Comparison of ENCODE assay signal across 8 cellular contexts in the genomic region with DNA sequence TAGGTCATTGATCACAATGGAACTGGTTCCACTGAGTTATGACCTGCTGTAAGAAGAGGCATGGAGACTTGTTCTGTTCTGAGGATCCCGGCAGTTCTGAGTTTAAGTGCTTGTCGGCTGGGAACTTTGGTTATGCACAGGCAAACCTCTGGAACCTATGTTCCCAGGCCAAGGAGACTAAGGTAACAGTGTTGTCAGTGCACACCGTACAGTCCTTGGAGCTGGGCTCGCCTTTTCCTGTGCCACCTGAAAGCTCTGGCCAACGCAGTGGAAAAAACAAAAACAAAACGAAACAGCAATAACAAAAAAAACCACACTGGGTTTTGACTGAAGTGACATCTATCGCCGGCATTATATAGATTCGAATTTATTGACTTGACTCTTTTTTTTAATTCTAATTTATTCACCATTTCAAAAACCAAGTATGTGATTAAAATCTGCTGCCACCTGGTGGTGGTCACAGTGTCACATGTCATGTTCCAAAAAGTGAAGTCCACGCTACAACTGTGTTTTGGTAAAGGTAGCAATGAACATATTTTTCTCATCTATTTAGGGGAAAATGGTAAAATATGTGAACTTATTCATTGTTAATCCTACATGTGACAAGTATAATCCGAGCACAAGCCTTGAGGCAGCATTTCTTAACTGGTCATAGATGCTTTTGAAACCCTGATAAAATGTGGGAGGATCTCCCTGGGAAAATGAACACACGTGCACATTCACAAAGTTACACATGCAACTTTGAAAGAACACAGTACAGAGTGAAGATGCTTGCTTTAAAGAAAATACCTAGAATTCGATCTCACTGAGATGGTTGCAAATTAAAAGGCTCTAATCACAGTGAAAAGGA.
A peak's percentile ranks its signal among the peaks of the same experiment; 100 is the strongest.
DNase-seq lines count a peak whose midpoint lies in the region; ATAC-seq, FAIRE-seq and TF ChIP-seq lines count a peak whose summit lies in the region.

No MANE protein-coding gene starts in this region.

- intact Hi-C loops in naive thymus-derived CD4-positive, alpha-beta T cell (cut with micrococcal nuclease): loop anchor here (5.0 to 10.0 kb wide), 3 partner anchors 335 to 1595 kb away; no protein-coding TSS in a partner anchor

- no peak overlapping the region for H3K4me3 Mint-ChIP-seq in naive thymus-derived CD4-positive, alpha-beta T cell

- ATAC-seq in naive thymus-derived CD4-positive, alpha-beta T cell: no peak
- no peak for ATAC-seq in GM18520 (IDR thresholded peaks at IDR 0.05; ENCODE audit: unreplicated experiment)
- ATAC-seq in HG03135 (IDR thresholded peaks at IDR 0.05; ENCODE audit: unreplicated experiment): no peak

- FAIRE-seq in colon (lab: Jason Lieb, UNC): peak; percentile 14

- no peak for DNase-seq in AG09319 (ENCODE audit: extremely low read depth, low read depth)
- peak; percentile 37 for DNase-seq in GM12865 (ENCODE audit: low read depth)
- peak in 1 of 3 donors; percentile 66 for DNase-seq in Peyer's patch
- DNase-seq in naive thymus-derived CD4-positive, alpha-beta T cell: peak in 5 of 9 donors; percentile 13 to 25 (median 17)
- DNase-seq in hepatic stellate cell (ENCODE audit: low spot score): no peak

- H3K9me3 Mint-ChIP-seq in naive thymus-derived CD4-positive, alpha-beta T cell: peaks cover 0 to 13% (median 4%) of the 10 kb centered on the region in 11 donors

- H3K36me3 ChIP-seq in Peyer's patch: no peaks in the 10 kb centered on the region
- H3K36me3 ChIP-seq in naive thymus-derived CD4-positive, alpha-beta T cell (ENCODE audit: control insufficient read depth in 2 of 3, insufficient read depth in 3 of 3, low read length in 3 of 3): no peaks in the 10 kb centered on the region

- CTCF ChIA-PET in naive thymus-derived CD4-positive, alpha-beta T cell (lab: Charles Lee): no interaction called here

- H3K27me3 Mint-ChIP-seq in naive thymus-derived CD4-positive, alpha-beta T cell: peaks cover 0 to 25% (median 13%) of the 10 kb centered on the region in 5 donors

- H3K36me3 Mint-ChIP-seq in naive thymus-derived CD4-positive, alpha-beta T cell: no peaks in the 10 kb centered on the region

- H3K9me3 ChIP-seq in Peyer's patch: no peaks in the 10 kb centered on the region
- no peaks in the 10 kb centered on the region for H3K9me3 ChIP-seq in naive thymus-derived CD4-positive, alpha-beta T cell (ENCODE audit: control insufficient read depth in 2 of 3, low read length in 3 of 3)

- H3K4me3 ChIP-seq in GM12865 (ENCODE audit: low read depth, low read length): no peak overlapping the region
- no peak overlapping the region for H3K4me3 ChIP-seq in Peyer's patch
- H3K4me3 ChIP-seq in naive thymus-derived CD4-positive, alpha-beta T cell (ENCODE audit: low read length): no peak overlapping the region

- TF ChIP-seq CTCF in AG09319 (IDR thresholded peaks at IDR 0.05; ENCODE audit: low read depth, low read length): peak; percentile 51
- peak; percentile 40 for TF ChIP-seq CTCF in GM12865 (IDR thresholded peaks at IDR 0.05; ENCODE audit: insufficient read depth, low read depth, low read length, missing control alignments)
- peak; percentile 35 to 80 (median 60) for TF ChIP-seq CTCF in Peyer's patch (IDR thresholded peaks at IDR 0.05)

- H3K27me3 ChIP-seq in Peyer's patch: no peaks in the 10 kb centered on the region
- H3K27me3 ChIP-seq in naive thymus-derived CD4-positive, alpha-beta T cell (ENCODE audit: control insufficient read depth in 2 of 2, insufficient read depth in 2 of 2, low read length in 2 of 2): no peaks in the 10 kb centered on the region

- no peaks in the 10 kb centered on the region for H3K4me1 Mint-ChIP-seq in naive thymus-derived CD4-positive, alpha-beta T cell

- TF ChIP-seq POLR2A in Peyer's patch (IDR thresholded peaks at IDR 0.05): no peak

- peak overlapping the region in 1 of 9 donors; percentile 25 for H3K27ac Mint-ChIP-seq in naive thymus-derived CD4-positive, alpha-beta T cell

- POLR2A ChIA-PET in naive thymus-derived CD4-positive, alpha-beta T cell (lab: Charles Lee): no interaction called here

- no peaks in the 10 kb centered on the region for H3K4me1 ChIP-seq in Peyer's patch
- H3K4me1 ChIP-seq in naive thymus-derived CD4-positive, alpha-beta T cell (ENCODE audit: control insufficient read depth in 2 of 2, insufficient read depth in 2 of 2, low read length in 2 of 2): no peaks in the 10 kb centered on the region

- no peak overlapping the region for H3K27ac ChIP-seq in Peyer's patch
- H3K27ac ChIP-seq in naive thymus-derived CD4-positive, alpha-beta T cell (ENCODE audit: low read depth, low read length): no peak overlapping the region

Comparison
In these comparisons a context has a peak if more than half of its experiments do, and no peak if none do; other contexts are left out.
1. DNase-seq: peak in GM12865 (single experiment) and naive thymus-derived CD4-positive, alpha-beta T cell (5 of 9); none in AG09319 (single experiment) and hepatic stellate cell (single experiment).
2. Peak in every context shown above with its lines, with median percentiles within 50 percentile points of each other: CTCF ChIP-seq.